In the genomic region with DNA sequence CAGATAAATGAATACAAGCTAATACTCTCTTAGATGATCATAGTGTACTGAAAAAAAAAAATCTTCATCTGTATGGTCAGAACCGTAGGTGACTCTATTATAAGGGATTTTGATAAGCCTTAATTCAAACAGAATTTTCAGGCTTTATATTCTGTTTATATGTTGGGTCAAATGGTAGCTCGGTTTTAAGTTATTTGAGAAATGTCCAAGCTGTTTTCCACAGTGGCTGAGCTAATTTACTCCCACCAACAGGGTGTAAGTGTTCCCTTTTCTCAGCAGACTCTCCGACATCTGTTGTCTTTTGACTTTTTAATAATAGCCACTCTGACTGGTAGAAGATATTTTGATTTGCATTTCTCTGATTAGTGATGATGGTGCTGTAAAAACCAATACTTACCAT, we compare ENCODE assay signal across 27 cellular contexts.
"Had no signal": no experiment of that assay in that cellular context is flagged by ENCODE, and none has a peak within 500 bp of the region (broad histone marks: within the 10 kb centered on the region; RNA-seq: fewer than 3 reads in every experiment).

No MANE protein-coding gene starts in this region.

- ATAC-seq: activated T-cell treated with anti-CD3 and anti-CD28 coated beads, Interleukin-2, amount 50 U/mL, for 72 hours; esophagus mucosa; pancreas; psoas muscle; stimulated activated naive B cell treated with anti-CD40 and anti-IgM and Interleukin-4, amounts not matched to agents 10 μg/mL and 1 μg/mL and 100 μg/mL, for 72 hours; upper lobe of right lung had no signal

- H3K4me1 Mint-ChIP-seq: brain; endodermal cell; naive B cell; stimulated activated naive B cell treated with anti-CD40 and anti-IgM and Interleukin-4, amounts not matched to agents 10 μg/mL and 1 μg/mL and 100 μg/mL, for 72 hours had no signal

- H3K4me3 ChIP-seq: heart right ventricle, left ventricle myocardium inferior, lung, pancreas, psoas muscle, sigmoid colon, stomach, thyroid gland, upper lobe of right lung had no signal

- H3K4me1 ChIP-seq: left ventricle myocardium inferior, pancreas, psoas muscle, sigmoid colon, stomach, thyroid gland, upper lobe of right lung had no signal

- H3K27me3 Mint-ChIP-seq: activated naive CD8-positive, alpha-beta T cell; naive B cell; stimulated activated naive B cell treated with anti-CD40 and anti-IgM and Interleukin-4, amounts not matched to agents 10 μg/mL and 1 μg/mL and 100 μg/mL, for 72 hours had no signal

- H3K36me3 Mint-ChIP-seq: activated naive CD8-positive, alpha-beta T cell; brain; naive B cell; stimulated activated naive B cell treated with anti-CD40 and anti-IgM and Interleukin-4, amounts not matched to agents 10 μg/mL and 1 μg/mL and 100 μg/mL, for 72 hours had no signal

- DNase-seq: activated CD4-positive, alpha-beta T cell treated with anti-CD3 and anti-CD28 coated beads for 4 hours; activated CD4-positive, alpha-beta T cell treated with anti-CD3 and anti-CD28 coated beads, Interleukin-2, amount 50 U/mL, for 4 hours; activated CD4-positive, CD25-positive, alpha-beta regulatory T cell; activated naive CD4-positive, alpha-beta T cell treated with Interleukin-2 at 50 U/mL for 16 hours; activated T-cell treated with anti-CD3 and anti-CD28 coated beads for 4 hours; activated T-cell treated with anti-CD3 and anti-CD28 coated beads, Interleukin-2, amount 50 U/mL, for 72 hours; aorta; endodermal cell; foreskin melanocyte; heart right ventricle; left ventricle myocardium inferior; naive B cell; pancreas; psoas muscle; sigmoid colon; small intestine; stimulated activated CD4-positive, alpha-beta T cell treated with anti-CD3 and anti-CD28 coated beads, Interleukin-2, amount 100 ng/mL, for 24 hours; stimulated activated naive B cell treated with anti-CD40 and anti-IgM and Interleukin-4, amounts not matched to agents 10 μg/mL and 1 μg/mL and 100 μg/mL, for 72 hours; stomach; T-helper 1 cell; thyroid gland; upper lobe of right lung had no signal

- H3K9me3 ChIP-seq: pancreas, sigmoid colon, stomach, thyroid gland, upper lobe of right lung had no signal

- H3K36me3 ChIP-seq: heart right ventricle, left ventricle myocardium inferior, pancreas, sigmoid colon, stomach, thyroid gland, upper lobe of right lung had no signal

- H3K27ac ChIP-seq: heart right ventricle, left ventricle myocardium inferior, pancreas, psoas muscle, sigmoid colon, stomach, thyroid gland, upper lobe of right lung had no signal

- H3K27ac Mint-ChIP-seq: activated naive CD8-positive, alpha-beta T cell; activated T-cell treated with anti-CD3 and anti-CD28 coated beads, Interleukin-2, amount 50 U/mL, for 72 hours; endodermal cell; naive B cell; stimulated activated naive B cell treated with anti-CD40 and anti-IgM and Interleukin-4, amounts not matched to agents 10 μg/mL and 1 μg/mL and 100 μg/mL, for 72 hours; T-helper 2 cell treated with Interferon-gamma antibody and Interleukin-4, amounts not matched to agents 5 μg/mL and 100 μg/mL, for 36 hours had no signal

- H3K4me3 Mint-ChIP-seq: activated naive CD8-positive, alpha-beta T cell; activated T-cell treated with anti-CD3 and anti-CD28 coated beads, Interleukin-2, amount 50 U/mL, for 72 hours; brain; endodermal cell; naive B cell; stimulated activated naive B cell treated with anti-CD40 and anti-IgM and Interleukin-4, amounts not matched to agents 10 μg/mL and 1 μg/mL and 100 μg/mL, for 72 hours; T-helper 2 cell treated with Interferon-gamma antibody and Interleukin-4, amounts not matched to agents 5 μg/mL and 100 μg/mL, for 36 hours had no signal

- H3K27me3 ChIP-seq: heart right ventricle, pancreas, sigmoid colon, stomach, thyroid gland, upper lobe of right lung had no signal

- H3K9me3 Mint-ChIP-seq: endodermal cell; T-helper 2 cell treated with Interferon-gamma antibody and Interleukin-4, amounts not matched to agents 5 μg/mL and 100 μg/mL, for 36 hours had no signal
